In the genomic region with DNA sequence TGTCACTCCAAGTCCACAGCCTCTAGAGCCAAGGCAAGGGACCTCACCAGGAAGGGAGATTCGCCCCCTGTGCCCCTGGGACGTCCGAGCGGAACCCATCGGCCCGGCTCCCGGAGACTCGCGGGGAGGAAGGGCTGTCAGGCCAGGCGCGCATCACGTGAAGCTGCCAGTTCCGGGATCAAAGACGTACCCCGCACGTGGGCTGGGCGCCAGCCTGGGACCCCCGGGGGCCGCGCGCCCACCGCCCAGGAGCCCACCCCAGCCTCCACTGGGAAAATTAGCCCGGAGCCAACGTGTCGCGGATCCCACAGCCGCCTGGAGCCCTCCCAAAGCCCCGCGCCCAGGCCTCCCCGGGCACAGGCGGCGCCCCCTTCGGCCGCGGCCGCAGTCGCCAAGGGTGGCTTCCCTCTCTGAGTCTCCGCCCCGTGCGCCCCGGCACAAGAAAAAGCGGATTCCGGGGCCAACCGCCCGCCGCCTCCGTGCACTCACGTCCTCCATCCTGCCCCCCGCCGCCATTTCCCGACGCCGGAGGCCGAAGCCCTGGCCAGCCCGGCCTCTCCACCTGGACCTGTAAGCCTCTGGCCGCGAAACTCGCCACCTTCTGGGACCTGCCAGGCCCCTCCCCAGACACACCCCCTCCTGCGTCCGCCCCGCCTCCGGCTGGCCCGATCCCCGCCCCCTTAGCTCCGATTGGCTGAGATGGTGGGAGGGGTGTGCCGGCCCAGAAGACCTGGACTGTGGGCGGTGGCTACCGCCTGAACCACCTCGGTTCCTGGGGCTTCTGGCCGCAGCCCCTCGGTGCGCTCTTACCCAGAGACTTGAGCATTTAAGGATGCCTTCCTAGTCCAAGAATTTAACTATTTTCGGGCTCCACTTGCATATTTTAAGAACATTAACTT, we compare ENCODE assay signal across 8 cellular contexts. TPM values are rescaled to one million over a fixed set of nuclear protein-coding genes. Genes with fewer than 3 reads are reported as not detected.
DNase-seq lines count a peak whose midpoint lies in the region; TF ChIP-seq lines count a peak whose summit lies in the region.

TSS of gene TMEM192 (minus strand) at position 603 of the 899 bp plus-strand sequence. CDS start at position 516, 87 bp downstream.

- H2AFZ ChIP-seq in neuronal stem cell (ENCODE audit: low read length): peak within 1 kb of the TSS; percentile 99

- peaks cover 19% of the 10 kb centered on the region for H3K4me1 ChIP-seq in HAP-1
- H3K4me1 ChIP-seq in SJCRH30: no peaks in the 10 kb centered on the region
- H3K4me1 ChIP-seq in neuronal stem cell (ENCODE audit: control insufficient read depth in 2 of 2, insufficient read depth in 1 of 2, low read depth in 1 of 2, low read length in 2 of 2): no peaks in the 10 kb centered on the region

- H4K91ac ChIP-seq in neuronal stem cell (ENCODE audit: low read depth, low read length, poor library complexity): no peak within 1 kb of the TSS

- WGBS in neuronal stem cell (ENCODE audit: extremely low coverage in 2 of 2, insufficient read length in 2 of 2, insufficient replicate concordance in 1 of 2), 2 donors: no CpG with 5 or more reads among the region's 73 CpGs

- DNase-seq in GDM1 (lab: John Stamatoyannopoulos, UW) (peak; percentile 81), HAP-1 (ENCODE audit: low spot score in 2 of 2) (peak; percentile 87 to 97), MG63 (peak; percentile 84), SJCRH30 (peak; percentile 88), foreskin melanocyte (peak; percentile 84), neuronal stem cell (ENCODE audit: low spot score) (peak; percentile 89)
- DNase-seq in activated naive CD4-positive, alpha-beta T cell treated with Interleukin-2 at 50 U/mL for 16 hours: peak; percentile 92

- H2BK15ac ChIP-seq in neuronal stem cell (ENCODE audit: low read length): peak within 1 kb of the TSS; percentile 72

- peak within 1 kb of the TSS; percentile 86 for H3K14ac ChIP-seq in neuronal stem cell (ENCODE audit: low read length)

- H2BK5ac ChIP-seq in neuronal stem cell (ENCODE audit: low read length): peak within 1 kb of the TSS; percentile 89

- H3K27me3 ChIP-seq in HAP-1 (ENCODE audit: low read depth): no peaks in the 10 kb centered on the region
- no peaks in the 10 kb centered on the region for H3K27me3 ChIP-seq in MG63
- H3K27me3 ChIP-seq in SJCRH30: no peaks in the 10 kb centered on the region
- H3K27me3 ChIP-seq in neuronal stem cell (ENCODE audit: control insufficient read depth in 3 of 3, insufficient read depth in 3 of 3, low read depth in 1 of 3, low read length in 3 of 3): no peaks in the 10 kb centered on the region

- H3K18ac ChIP-seq in neuronal stem cell (ENCODE audit: low read length): peak within 1 kb of the TSS; percentile 97

- peak within 1 kb of the TSS; percentile 83 for H3K4me2 ChIP-seq in neuronal stem cell (ENCODE audit: insufficient read depth, low read length, poor library complexity, severe bottlenecking)

- H2AK5ac ChIP-seq in neuronal stem cell (ENCODE audit: low read depth, low read length): no peak within 1 kb of the TSS

- H3K23ac ChIP-seq in neuronal stem cell (ENCODE audit: low read depth, low read length, poor library complexity): peak within 1 kb of the TSS; percentile 83

- H3K9me3 ChIP-seq in HAP-1 (no peaks in the 10 kb centered on the region), MG63 (no peaks in the 10 kb centered on the region), SJCRH30 (replicated peaks) (no peaks in the 10 kb centered on the region), neuronal stem cell (replicated peaks in 1 of 2; ENCODE audit: control insufficient read depth in 2 of 2, insufficient read depth in 1 of 2, low read depth in 1 of 2, low read length in 2 of 2) (no peaks in the 10 kb centered on the region)

- H2BK120ac ChIP-seq in neuronal stem cell (ENCODE audit: low read depth, low read length): no peak within 1 kb of the TSS

- peak within 1 kb of the TSS; percentile 95 for H3K9ac ChIP-seq in neuronal stem cell (ENCODE audit: low read depth, low read length, poor library complexity)

- no peak for TF ChIP-seq CTCF in subcutaneous adipose tissue (IDR thresholded peaks at IDR 0.05; ENCODE audit: low read depth)

- H3K27ac ChIP-seq in SJCRH30: peak within 1 kb of the TSS; percentile 72
- H3K27ac ChIP-seq in neuronal stem cell (replicated peaks; ENCODE audit: low read length): peak within 1 kb of the TSS; percentile 56

- H3K4me3 ChIP-seq in HAP-1: peak within 1 kb of the TSS; percentile 98
- peak within 1 kb of the TSS; percentile 90 for H3K4me3 ChIP-seq in MG63
- H3K4me3 ChIP-seq in SJCRH30: peak within 1 kb of the TSS; percentile 72
- H3K4me3 ChIP-seq in neuronal stem cell (ENCODE audit: low read length in 2 of 2): peak within 1 kb of the TSS; percentile 78 to 91

- in situ Hi-C loops in HAP-1 (cut with MboI; ENCODE audit: low sequenced_read_pairs): no loop called here

- no peak within 1 kb of the TSS for H2BK12ac ChIP-seq in neuronal stem cell (ENCODE audit: low read length)

- H3K79me1 ChIP-seq in neuronal stem cell (ENCODE audit: low read depth, low read length): peaks cover 5% of the 10 kb centered on the region

- H4K8ac ChIP-seq in neuronal stem cell (ENCODE audit: low read depth, low read length): no peak within 1 kb of the TSS

- H3K36me3 ChIP-seq in HAP-1 (replicated peaks) (peaks cover 8% of the 10 kb centered on the region; the same call in 1 of the 2 replicates), MG63 (no peaks in the 10 kb centered on the region), SJCRH30 (no peaks in the 10 kb centered on the region), neuronal stem cell (replicated peaks in 1 of 2; ENCODE audit: control insufficient read depth in 2 of 2, insufficient read depth in 2 of 2, low read length in 2 of 2) (peaks cover 0 to 8% of the 10 kb centered on the region in 2 donors)

- no peak within 1 kb of the TSS for H3K4ac ChIP-seq in neuronal stem cell (ENCODE audit: low read length)

RNA-seq across cellular contexts. Expression of gene TMEM192, which starts in this region (rescaled TPM):
- 6.9 and 8.2 TPM in 2 replicates for total RNA-seq in MG63 (2014; rRNA removed; shearing (Covaris generic); ENCODE audit: low replicate concordance)
- 12.7 and 13.4 TPM in 2 replicates for total RNA-seq in SJCRH30 (2014; rRNA removed; shearing (Covaris generic))
- polyA plus RNA-seq in neuronal stem cell (2013, experiment 1 of 2): 9.4 TPM
- 10.4 TPM for polyA plus RNA-seq in neuronal stem cell (2013, experiment 2 of 2)
- total RNA-seq in subcutaneous adipose tissue: 10 to 100 TPM; 22.2 to 30.8 (median 25.9) TPM

Comparison
In these comparisons a context has a peak if more than half of its experiments do, and no peak if none do; other contexts are left out.
1. Peak in every context shown above with its lines: DNase-seq, H3K4me3 ChIP-seq and H3K27ac ChIP-seq.